ENCODE assay signal across 8 cellular contexts in the genomic region with DNA sequence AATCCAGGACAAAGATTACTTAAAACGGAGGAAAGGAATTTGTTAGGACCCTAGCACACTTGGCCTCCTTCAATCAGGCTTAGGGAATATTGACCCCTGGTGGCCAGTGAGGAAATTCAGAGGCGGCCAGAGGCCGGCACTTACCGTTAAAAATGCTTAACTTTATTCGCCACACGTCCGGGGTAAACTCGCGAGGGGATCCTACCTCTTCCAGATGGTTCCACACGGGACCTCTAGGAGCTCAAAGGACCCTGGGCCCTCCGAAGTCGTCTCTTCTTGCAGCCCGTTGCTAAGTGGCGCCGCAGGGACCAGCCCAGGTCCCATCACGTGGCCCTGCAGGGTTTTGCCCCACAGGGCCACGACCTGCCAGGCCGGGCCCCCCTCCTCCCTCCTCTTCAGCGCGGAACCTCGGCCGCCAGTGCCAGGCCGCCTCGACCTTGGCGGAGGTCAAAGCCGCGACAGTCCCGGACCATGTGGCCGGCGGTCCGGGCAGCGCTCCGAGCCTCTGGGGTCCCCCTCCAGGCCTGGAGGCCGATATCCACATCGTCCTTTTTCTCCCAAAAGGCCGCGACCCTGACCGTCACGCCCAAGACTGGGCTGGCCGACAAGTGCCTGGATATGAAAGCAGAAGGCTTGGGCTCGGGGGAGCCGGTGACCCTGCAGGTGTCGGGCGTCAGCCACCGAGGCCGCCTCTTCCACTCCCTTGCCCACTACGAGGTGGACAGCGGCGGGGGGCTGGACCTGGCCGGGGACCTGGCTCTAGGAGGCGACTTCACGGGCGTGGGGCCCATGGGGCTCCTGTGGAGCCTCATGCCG. TPM values are rescaled to one million over a fixed set of nuclear protein-coding genes. Genes with fewer than 3 reads are reported as not detected.
DNase-seq lines count a peak whose midpoint lies in the region; ATAC-seq and TF ChIP-seq lines count a peak whose summit lies in the region.

No MANE protein-coding gene starts in this region.

- ATAC-seq in GM21619 (IDR thresholded peaks at IDR 0.05; ENCODE audit: unreplicated experiment) (peak; percentile 63), HG02763 (IDR thresholded peaks at IDR 0.05; ENCODE audit: unreplicated experiment) (no peak)

- in situ Hi-C loops in T47D (cut with HindIII; ENCODE audit: low pct_unique_long_range_greater_than_20kb, low sequenced_read_pairs), result no loop called here

- no peak for TF ChIP-seq EP300 in sigmoid colon (IDR thresholded peaks at IDR 0.05)

- H3K9me3 ChIP-seq in WERI-Rb-1 (ENCODE audit: severe bottlenecking), result no peaks in the 10 kb centered on the region
- H3K9me3 ChIP-seq in iPS-18a (ENCODE audit: control insufficient read depth, low read depth, low read length), result no peaks in the 10 kb centered on the region
- no peaks in the 10 kb centered on the region for H3K9me3 ChIP-seq in sigmoid colon

- H3K27ac ChIP-seq in WERI-Rb-1, result peak overlapping the region; percentile 17
- no peak overlapping the region for H3K27ac ChIP-seq in iPS-18a (ENCODE audit: low read length)
- peak overlapping the region; percentile 33 to 70 (median 59) for H3K27ac ChIP-seq in sigmoid colon

- H3K9ac ChIP-seq in iPS-18a (ENCODE audit: low read length), result peak overlapping the region; percentile 72

- intact Hi-C loops in sigmoid colon (cut with DNase I), result loop anchor here (1.0 to 10.0 kb wide), 3 partner anchors 61 to 339 kb away; no protein-coding TSS in a partner anchor

- peak; percentile 90 for TF ChIP-seq CTCF in AG10803 (conservative IDR thresholded peaks at IDR 0.05; ENCODE audit: low read length)
- TF ChIP-seq CTCF in WERI-Rb-1 (IDR thresholded peaks at IDR 0.05; ENCODE audit: low read depth, low read length), result peak; percentile 68; the same call in 1 of the 2 replicates
- peak; percentile 78 to 87 (median 84) for TF ChIP-seq CTCF in sigmoid colon (IDR thresholded peaks at IDR 0.05)

- H3K4me1 ChIP-seq in iPS-18a (ENCODE audit: control insufficient read depth, low read depth, low read length) (peaks cover 8% of the 10 kb centered on the region), sigmoid colon (peaks cover 0 to 16% (median 6%) of the 10 kb centered on the region in 4 donors)

- H3K4me3 ChIP-seq in AG10803 (ENCODE audit: low read length) (peak overlapping the region; percentile 52), WERI-Rb-1 (ENCODE audit: low read depth, low read length) (peak overlapping the region; percentile 55), iPS-18a (ENCODE audit: low read length) (peak overlapping the region; percentile 73), sigmoid colon (peak overlapping the region; percentile 33 to 62 (median 52))

- 1 to 2% methylated on average over 54 of the region's 54 CpGs for WGBS in sigmoid colon, 2 donors

- no peak for TF ChIP-seq POLR2A in sigmoid colon (IDR thresholded peaks at IDR 0.05)

- H3K36me3 ChIP-seq in WERI-Rb-1 (no peaks in the 10 kb centered on the region), iPS-18a (ENCODE audit: control insufficient read depth, low read depth, low read length) (no peaks in the 10 kb centered on the region), sigmoid colon (no peaks in the 10 kb centered on the region)

- DNase-seq in AG10803 (ENCODE audit: low read depth) (peak; percentile 65), NCI-H187 treated with DMSO at 0.1 percent for 48 hours (lab: John Stamatoyannopoulos, UW) (peak; percentile 13), WERI-Rb-1 (peak; percentile 60), T47D (ENCODE audit: low read depth in 1 of 2, low spot score in 1 of 2) (peak; percentile 44 to 89), sigmoid colon (peak; percentile 79)

- H3K27me3 ChIP-seq in WERI-Rb-1 (ENCODE audit: insufficient read depth, low read depth, severe bottlenecking) (no peaks in the 10 kb centered on the region), iPS-18a (ENCODE audit: control insufficient read depth, insufficient read depth, low read length) (no peaks in the 10 kb centered on the region), sigmoid colon (no peaks in the 10 kb centered on the region)

RNA-seq across cellular contexts. Expression of a gene that starts 11.1 kb away (rescaled TPM):
- total RNA-seq in sigmoid colon, result 10 to 100 TPM in 2 of 4 donors, 1 to 10 TPM in 2; 5.6 to 20.0 (median 9.6) TPM
- 1 to 10 TPM; 4.6 to 9.0 (median 5.1) TPM for polyA plus RNA-seq in sigmoid colon

RNA-seq across cellular contexts. Expression of a gene that starts 21.4 kb away (rescaled TPM):
- not detected for total RNA-seq in sigmoid colon
- not detected for polyA plus RNA-seq in sigmoid colon

RNA-seq across cellular contexts. Expression of a gene that starts 42.1 kb away (rescaled TPM):
- 1 to 10 TPM in 1 of 4 donors, under 1 TPM in 3; 0.33 to 2.2 (median 0.45) TPM for total RNA-seq in sigmoid colon
- 1 to 10 TPM; 2.2 to 3.7 (median 3.6) TPM for polyA plus RNA-seq in sigmoid colon

Comparison
In these comparisons a context has a peak if more than half of its experiments do, and no peak if none do; other contexts are left out.
1. DNase-seq: peak in every context shown above with its lines; median percentile 79 in sigmoid colon; 66 in T47D; 65 in AG10803; 60 in WERI-Rb-1; 13 in NCI-H187 treated with DMSO at 0.1 percent for 48 hours.